In the genomic region with DNA sequence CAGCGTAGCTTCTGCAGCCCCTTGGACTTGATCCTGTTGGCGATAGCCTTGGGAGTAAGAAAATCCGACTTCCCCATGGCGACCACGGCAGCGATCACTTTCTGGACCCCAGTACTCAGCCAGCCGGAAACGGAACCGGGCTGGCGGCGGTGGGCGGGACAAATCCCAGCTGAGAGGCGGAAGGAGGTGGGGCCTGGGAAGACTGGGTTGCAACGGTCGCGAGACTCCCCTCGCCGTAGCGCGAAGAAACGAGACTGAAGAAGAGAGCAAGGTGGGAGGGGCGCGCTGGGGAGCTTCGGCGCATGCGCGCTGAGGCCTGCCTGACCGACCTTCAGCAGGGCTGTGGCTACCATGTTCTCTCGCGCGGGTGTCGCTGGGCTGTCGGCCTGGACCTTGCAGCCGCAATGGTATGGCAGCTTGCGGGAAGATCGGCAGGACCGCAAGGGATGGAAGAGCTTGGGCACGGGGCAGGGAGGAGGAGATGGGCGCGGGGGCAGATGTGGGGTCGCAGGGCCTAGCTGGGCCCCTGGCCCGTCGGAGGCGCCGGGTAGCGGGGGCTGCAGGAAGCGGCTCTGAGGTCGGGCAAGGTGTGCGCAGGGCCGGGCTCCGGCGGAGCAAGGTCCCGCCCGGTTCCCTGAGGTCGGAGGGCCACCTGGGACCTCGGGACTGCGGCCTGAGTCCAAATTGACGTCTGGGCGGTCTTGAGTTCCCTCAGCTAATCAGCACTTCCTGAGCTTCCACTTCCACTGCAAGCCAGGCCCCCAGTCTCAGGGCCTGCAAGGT, we compare ENCODE assay signal across 8 cellular contexts. TPM values are rescaled to one million over a fixed set of nuclear protein-coding genes. Genes with fewer than 3 reads are reported as not detected.
DNase-seq lines count a peak whose midpoint lies in the region; TF ChIP-seq lines count a peak whose summit lies in the region.

A gene (plus strand): TSS at position 321 of the 783 bp plus-strand sequence. CDS start 31 bp downstream, at position 352.
A gene with protein sequence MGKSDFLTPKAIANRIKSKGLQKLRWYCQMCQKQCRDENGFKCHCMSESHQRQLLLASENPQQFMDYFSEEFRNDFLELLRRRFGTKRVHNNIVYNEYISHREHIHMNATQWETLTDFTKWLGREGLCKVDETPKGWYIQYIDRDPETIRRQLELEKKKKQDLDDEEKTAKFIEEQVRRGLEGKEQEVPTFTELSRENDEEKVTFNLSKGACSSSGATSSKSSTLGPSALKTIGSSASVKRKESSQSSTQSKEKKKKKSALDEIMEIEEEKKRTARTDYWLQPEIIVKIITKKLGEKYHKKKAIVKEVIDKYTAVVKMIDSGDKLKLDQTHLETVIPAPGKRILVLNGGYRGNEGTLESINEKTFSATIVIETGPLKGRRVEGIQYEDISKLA (minus strand): TSS at position 137 of the 783 bp plus-strand sequence. CDS start 60 bp downstream, at position 77.

- under 1% methylated on average over 24 of the region's 59 CpGs for WGBS in SK-N-SH (ENCODE audit: low lambda C conversion rate)
- 0% methylated on average over 30 to 48 of the region's 59 CpGs for WGBS in thyroid gland, 2 donors

- H3F3A ChIP-seq in SK-N-SH (replicated peaks; ENCODE audit: insufficient read depth) = peaks cover 6% of the 10 kb centered on the region

- peaks cover 29% of the 10 kb centered on the region for H3K36me3 Mint-ChIP-seq in HFFc6 (ENCODE audit: low read depth)
- H3K36me3 Mint-ChIP-seq in activated naive CD4-positive, alpha-beta T cell treated with anti-CD3 and anti-CD28 coated beads, Interleukin-2, amount 10 ng/mL, durations not matched to agents 7 days and 5 days = peaks cover 18% of the 10 kb centered on the region

- TF ChIP-seq POLR2A in NB4 (IDR thresholded peaks at IDR 0.05; ENCODE audit: extremely low read depth, insufficient read length) = peak; percentile 84
- TF ChIP-seq POLR2A in thyroid gland (IDR thresholded peaks at IDR 0.05) = peak; percentile 82 to 95

- H3K36me3 ChIP-seq in GM06990 (ENCODE audit: control insufficient read depth, insufficient read depth, low read length) (peaks cover 2% of the 10 kb centered on the region), SK-N-SH (replicated peaks in 1 of 2; ENCODE audit: control insufficient read depth in 1 of 2, insufficient read depth in 2 of 2, low read length in 1 of 2) (peaks cover 4 to 17% of the 10 kb centered on the region in 2 experiments), osteoblast (ENCODE audit: insufficient read depth, low read length) (no peaks in the 10 kb centered on the region), thyroid gland (no peaks in the 10 kb centered on the region)

- TF ChIP-seq RAD21 in SK-N-SH (IDR thresholded peaks at IDR 0.05; ENCODE audit: low read length) = no peak

- H3K4me3 ChIP-seq in GM06990 (replicated peaks; ENCODE audit: low read depth, low read length) (peak within 1 kb of the TSS; percentile 87), NB4 (ENCODE audit: low read depth, low read length) (peak within 1 kb of the TSS; percentile 87), SK-N-SH (ENCODE audit: low read depth in 2 of 2, low read length in 1 of 2) (peak within 1 kb of the TSS; percentile 85 to 92), osteoblast (ENCODE audit: insufficient read depth, low read length) (peak within 1 kb of the TSS; percentile 99), thyroid gland (replicated peaks in 1 of 3) (peak within 1 kb of the TSS; percentile 77 to 99 (median 86))

- H3K27ac Mint-ChIP-seq in HFFc6 = no peak within 1 kb of the TSS; the same call in 1 of the 2 replicates
- no peak within 1 kb of the TSS for H3K27ac Mint-ChIP-seq in activated naive CD4-positive, alpha-beta T cell treated with anti-CD3 and anti-CD28 coated beads, Interleukin-2, amount 10 ng/mL, durations not matched to agents 7 days and 5 days

- H3K4me2 ChIP-seq in SK-N-SH (peak within 1 kb of the TSS; percentile 86), osteoblast (ENCODE audit: insufficient read depth, low read length) (peak within 1 kb of the TSS; percentile 100)

- H3K27ac ChIP-seq in SK-N-SH (ENCODE audit: low read depth in 2 of 2, low read length in 1 of 2) = peak within 1 kb of the TSS; percentile 65 to 77
- H3K27ac ChIP-seq in osteoblast (ENCODE audit: low read depth, low read length) = peak within 1 kb of the TSS; percentile 88
- H3K27ac ChIP-seq in thyroid gland = peak within 1 kb of the TSS; percentile 71 to 86 (median 78)

- H2AFZ ChIP-seq in SK-N-SH (ENCODE audit: low read depth) (peak within 1 kb of the TSS; percentile 68), osteoblast (ENCODE audit: low read length) (peak within 1 kb of the TSS; percentile 99)

- DNase-seq in GM06990 (ENCODE audit: extremely low read depth, insufficient read length) (peak; percentile 98), HFFc6 (peak; percentile 95), NB4 (ENCODE audit: low read depth) (peak; percentile 90), SK-N-SH (peak; percentile 98), glomerular visceral epithelial cell (ENCODE audit: extremely low spot score) (peak; percentile 98), osteoblast (ENCODE audit: insufficient read length, low spot score, missing footprints) (peak; percentile 96), thyroid gland (peak; percentile 98)
- DNase-seq in activated naive CD4-positive, alpha-beta T cell treated with anti-CD3 and anti-CD28 coated beads, Interleukin-2, amount 10 ng/mL, durations not matched to agents 7 days and 5 days = peak; percentile 98

- TF ChIP-seq EP300 in SK-N-SH (IDR thresholded peaks at IDR 0.05; ENCODE audit: borderline replicate concordance in 1 of 2, low read depth in 1 of 2, low read length in 1 of 2) = no peak

- H3K9me3 Mint-ChIP-seq in HFFc6 = no peaks in the 10 kb centered on the region
- no peaks in the 10 kb centered on the region for H3K9me3 Mint-ChIP-seq in activated naive CD4-positive, alpha-beta T cell treated with anti-CD3 and anti-CD28 coated beads, Interleukin-2, amount 10 ng/mL, durations not matched to agents 7 days and 5 days

- peak within 1 kb of the TSS; percentile 88 for H3K9ac ChIP-seq in SK-N-SH

- no peak within 1 kb of the TSS for H3K4me3 Mint-ChIP-seq in HFFc6
- no peak within 1 kb of the TSS for H3K4me3 Mint-ChIP-seq in activated naive CD4-positive, alpha-beta T cell treated with anti-CD3 and anti-CD28 coated beads, Interleukin-2, amount 10 ng/mL, durations not matched to agents 7 days and 5 days

- no peaks in the 10 kb centered on the region for H3K9me3 ChIP-seq in SK-N-SH
- no peaks in the 10 kb centered on the region for H3K9me3 ChIP-seq in osteoblast (ENCODE audit: low read depth, low read length)
- no peaks in the 10 kb centered on the region for H3K9me3 ChIP-seq in thyroid gland

- H3K9me2 ChIP-seq in SK-N-SH = no peaks in the 10 kb centered on the region

- H3K4me1 ChIP-seq in SK-N-SH (ENCODE audit: control insufficient read depth in 1 of 2, insufficient read depth in 2 of 2, low read depth in 1 of 2, low read length in 1 of 2) (peaks cover 12 to 14% of the 10 kb centered on the region in 2 experiments; a peak in 3 of 4 replicates), osteoblast (ENCODE audit: insufficient read depth, low read length) (peaks cover 35% of the 10 kb centered on the region), thyroid gland (peaks cover 27 to 28% of the 10 kb centered on the region in 2 donors)

- CTCF ChIA-PET in SK-N-SH (lab: Yijun Ruan, JAX) = interaction anchor here (0.9 to 2.2 kb wide), 3 partner anchors 9 to 263 kb away, joined by 3 to 10 read pairs (median 3); no protein-coding TSS in a partner anchor
- CTCF ChIA-PET in activated naive CD4-positive, alpha-beta T cell treated with anti-CD3 and anti-CD28 coated beads, Interleukin-2, amount 10 ng/mL, durations not matched to agents 7 days and 5 days (lab: Charles Lee) = interaction anchor here (0.6 to 1.4 kb wide), 4 partner anchors 18 to 262 kb away, joined by 3 to 4 read pairs (median 3); a partner anchor contains a TSS

- intact Hi-C loops in thyroid gland (cut with DNase I) = no loop called here

- H4K20me1 ChIP-seq in SK-N-SH (ENCODE audit: insufficient read depth) (peaks cover 69% of the 10 kb centered on the region), osteoblast (ENCODE audit: insufficient read depth, low read length) (peaks cover 63% of the 10 kb centered on the region)

- no peak for TF ChIP-seq CTCF in GM06990 (IDR thresholded peaks at IDR 0.05; ENCODE audit: insufficient read depth, low read length, poor library complexity, severe bottlenecking)
- TF ChIP-seq CTCF in HFFc6 (IDR thresholded peaks at IDR 0.05) = no peak
- no peak for TF ChIP-seq CTCF in NB4 (IDR thresholded peaks at IDR 0.05; ENCODE audit: low read depth, low read length)
- no peak for TF ChIP-seq CTCF in SK-N-SH (IDR thresholded peaks at IDR 0.05)
- TF ChIP-seq CTCF in osteoblast (IDR thresholded peaks at IDR 0.05; ENCODE audit: extremely low read depth, low read depth, low read length) = no peak
- no peak for TF ChIP-seq CTCF in thyroid gland (IDR thresholded peaks at IDR 0.05)

- POLR2A ChIA-PET in SK-N-SH (lab: Yijun Ruan, JAX) = interaction anchor here (1.0 to 2.1 kb wide), 3 partner anchors 11 to 30 kb away, joined by 3 to 9 read pairs (median 5); a partner anchor contains a TSS

- H3K27me3 Mint-ChIP-seq in HFFc6 (ENCODE audit: insufficient read depth) = no peaks in the 10 kb centered on the region
- H3K27me3 Mint-ChIP-seq in activated naive CD4-positive, alpha-beta T cell treated with anti-CD3 and anti-CD28 coated beads, Interleukin-2, amount 10 ng/mL, durations not matched to agents 7 days and 5 days = no peaks in the 10 kb centered on the region

- H3K4me1 Mint-ChIP-seq in HFFc6 (ENCODE audit: low read depth) = peaks cover 47% of the 10 kb centered on the region
- peaks cover 55% of the 10 kb centered on the region for H3K4me1 Mint-ChIP-seq in activated naive CD4-positive, alpha-beta T cell treated with anti-CD3 and anti-CD28 coated beads, Interleukin-2, amount 10 ng/mL, durations not matched to agents 7 days and 5 days

- peaks cover 100% of the 10 kb centered on the region for H3K79me2 ChIP-seq in SK-N-SH (ENCODE audit: insufficient read depth)
- H3K79me2 ChIP-seq in osteoblast (ENCODE audit: insufficient read depth, low read length) = peaks cover 99% of the 10 kb centered on the region

- H3K27me3 ChIP-seq in GM06990 (replicated peaks; ENCODE audit: control insufficient read depth, insufficient read depth, low read length) = no peaks in the 10 kb centered on the region
- H3K27me3 ChIP-seq in SK-N-SH (ENCODE audit: insufficient read depth) = no peaks in the 10 kb centered on the region
- H3K27me3 ChIP-seq in osteoblast (ENCODE audit: insufficient read depth, low read length) = no peaks in the 10 kb centered on the region
- no peaks in the 10 kb centered on the region for H3K27me3 ChIP-seq in thyroid gland

RNA-seq across cellular contexts. Expression of the first gene that starts in this region (rescaled TPM):
- total RNA-seq in HFFc6 (2021; fragmentation: NEBNext Ultra II Directional; extraction: Animal tissue kit (Norgen Biotek cat#: 25700)) = 100 to 1,000 TPM; 298 to 340 (median 308) TPM
- 299 and 331 TPM in 2 replicates for polyA plus RNA-seq in SK-N-SH (2012; rRNA removed)
- 366 and 469 TPM in 2 replicates for polyA plus RNA-seq in SK-N-SH (2012; cell fraction: cytosol; rRNA removed)
- 138 and 187 TPM in 2 replicates for polyA plus RNA-seq in SK-N-SH (2012; cell fraction: nucleus; rRNA removed)
- total RNA-seq in osteoblast (209 and 232 TPM in 2 replicates), thyroid gland (100 to 1,000 TPM; 279 to 417 (median 352) TPM)

RNA-seq across cellular contexts. Expression of the second gene that starts in this region (rescaled TPM):
- 10 to 100 TPM; 12.8 to 16.1 (median 15.0) TPM for total RNA-seq in HFFc6 (2021; fragmentation: NEBNext Ultra II Directional; extraction: Animal tissue kit (Norgen Biotek cat#: 25700))
- 3.2 and 4.4 TPM in 2 replicates for polyA plus RNA-seq in SK-N-SH (2012; rRNA removed)
- 3.2 and 7.9 TPM in 2 replicates for polyA plus RNA-seq in SK-N-SH (2012; cell fraction: cytosol; rRNA removed)
- polyA plus RNA-seq in SK-N-SH (2012; cell fraction: nucleus; rRNA removed) = 4.1 and 10.3 TPM in 2 replicates
- total RNA-seq in osteoblast (5.8 and 8.0 TPM in 2 replicates), thyroid gland (10 to 100 TPM in 1 of 4 donors, 1 to 10 TPM in 3; 7.5 to 10.2 (median 8.1) TPM)

Comparison
In these comparisons a context has a peak if more than half of its experiments do, and no peak if none do; other contexts are left out.
1. Peak in every context shown above with its lines: DNase-seq, H3K4me3 ChIP-seq and H3K27ac ChIP-seq.